In genomic region chr10:95408931-95409873, GRCh38 we compare ENCODE assay signal across 13 cellular contexts.
A peak's percentile ranks its signal among the peaks of the same experiment; 100 is the strongest.
DNase-seq lines count a peak whose midpoint lies in the region; ATAC-seq and TF ChIP-seq lines count a peak whose summit lies in the region.
"Had no signal": no experiment of that assay in that cellular context is flagged by ENCODE, and none has a peak within 500 bp of the region (broad histone marks: within the 10 kb centered on the region; RNA-seq: fewer than 3 reads in every experiment).

No MANE protein-coding gene starts in this region.

- no peaks in the 10 kb centered on the region for H3K9me3 Mint-ChIP-seq in endothelial cell (ENCODE audit: unreplicated experiment)
- H3K9me3 Mint-ChIP-seq: activated T-helper 2 cell treated with anti-CD3 and anti-CD28 coated beads, Interferon-gamma antibody, Interleukin-2, Interleukin-4, amounts not matched to agents 10 μg/mL and 5 μg/mL and 100 μg/mL, durations not matched to agents 14 hours and 24 hours and 36 hours; naive thymus-derived CD8-positive, alpha-beta T cell had no signal

- DNase-seq in RWPE2 (ENCODE audit: low spot score) = no peak
- no peak for DNase-seq in esophagus squamous epithelium (lab: John Stamatoyannopoulos, UW)
- no peak for DNase-seq in upper lobe of left lung
- DNase-seq in GM10248 (ENCODE audit: extremely low spot score) = no peak
- no peak for DNase-seq in endothelial cell (ENCODE audit: low spot score)
- DNase-seq: activated CD4-positive, alpha-beta T cell treated with anti-CD3 and anti-CD28 coated beads for 36 hours; naive thymus-derived CD8-positive, alpha-beta T cell; NCI-H1105 treated with DMSO at 0.1 percent for 48 hours; NCI-H748 treated with DMSO at 0.1 percent for 48 hours had no signal

- CTCF ChIA-PET in GM10248 (lab: Yijun Ruan, JAX) = interaction anchor here (2.1 kb wide), 1 partner anchor 14 kb away, joined by 5 read pairs; no protein-coding TSS in a partner anchor

- intact Hi-C loops in esophagus squamous epithelium (cut with DNase I) = no loop called here

- POLR2A ChIA-PET in GM10248 (lab: Yijun Ruan, JAX) = interaction anchor here (0.7 kb wide), 1 partner anchor 663 kb away, joined by 17 read pairs; no protein-coding TSS in a partner anchor

- peaks cover 31% of the 10 kb centered on the region for H3K36me3 Mint-ChIP-seq in endothelial cell (ENCODE audit: low read depth, unreplicated experiment)
- H3K36me3 Mint-ChIP-seq: naive thymus-derived CD8-positive, alpha-beta T cell had no signal

- TF ChIP-seq POLR2A in esophagus squamous epithelium (IDR thresholded peaks at IDR 0.05) (no peak), upper lobe of left lung (IDR thresholded peaks at IDR 0.05) (no peak)

- peak in 2 of 4 donors; percentile 14 to 66 for TF ChIP-seq EP300 in upper lobe of left lung (IDR thresholded peaks at IDR 0.05)

- H3K36me3 ChIP-seq in RWPE2 (ENCODE audit: low read depth) (no peaks in the 10 kb centered on the region), esophagus squamous epithelium (peaks cover 0 to 10% (median 0%) of the 10 kb centered on the region in 3 donors), neuron (ENCODE audit: insufficient read depth, low read length) (no peaks in the 10 kb centered on the region), upper lobe of left lung (peaks cover 2 to 40% (median 3%) of the 10 kb centered on the region in 4 donors)

- H3K27ac ChIP-seq in RWPE2 (ENCODE audit: poor library complexity, severe bottlenecking) (peak overlapping the region; percentile 23), esophagus squamous epithelium (peak overlapping the region; percentile 68 to 90 (median 78)), upper lobe of left lung (peak overlapping the region; percentile 50 to 71 (median 65))
- H3K27ac ChIP-seq: SK-N-MC had no signal

- TF ChIP-seq CTCF in RWPE2 (IDR thresholded peaks at IDR 0.05; ENCODE audit: poor library complexity, severe bottlenecking) (no peak), esophagus squamous epithelium (IDR thresholded peaks at IDR 0.05) (no peak), upper lobe of left lung (IDR thresholded peaks at IDR 0.05) (no peak), GM10248 (IDR thresholded peaks at IDR 0.05; ENCODE audit: control extremely low read depth, extremely low read depth, low read depth, missing control alignments) (no peak), endothelial cell (IDR thresholded peaks at IDR 0.05; ENCODE audit: unreplicated experiment) (no peak)

- peaks cover 28% of the 10 kb centered on the region for H3K4me1 Mint-ChIP-seq in endothelial cell (ENCODE audit: unreplicated experiment)
- H3K4me1 Mint-ChIP-seq: activated CD4-positive, alpha-beta T cell treated with anti-CD3 and anti-CD28 coated beads for 36 hours; naive thymus-derived CD8-positive, alpha-beta T cell had no signal

- 23 to 30% methylated on average over 3 of the region's 3 CpGs for WGBS in esophagus squamous epithelium, 2 donors
- WGBS in upper lobe of left lung, 2 donors = 50 to 62% methylated on average over 3 of the region's 3 CpGs

- H3K27me3 Mint-ChIP-seq in endothelial cell (ENCODE audit: unreplicated experiment) = peaks cover 5% of the 10 kb centered on the region

- H3K27me3 ChIP-seq in RWPE2 (ENCODE audit: insufficient read depth, poor library complexity, severe bottlenecking) (no peaks in the 10 kb centered on the region), esophagus squamous epithelium (no peaks in the 10 kb centered on the region), neuron (ENCODE audit: insufficient read depth, low read length) (no peaks in the 10 kb centered on the region), upper lobe of left lung (no peaks in the 10 kb centered on the region)

- no peak overlapping the region for H3K27ac Mint-ChIP-seq in endothelial cell (ENCODE audit: unreplicated experiment)
- H3K27ac Mint-ChIP-seq: activated T-helper 2 cell treated with anti-CD3 and anti-CD28 coated beads, Interferon-gamma antibody, Interleukin-2, Interleukin-4, amounts not matched to agents 10 μg/mL and 5 μg/mL and 100 μg/mL, durations not matched to agents 14 hours and 24 hours and 36 hours; naive thymus-derived CD8-positive, alpha-beta T cell had no signal

- H3K4me3 ChIP-seq in RWPE2 (ENCODE audit: severe bottlenecking) (no peak overlapping the region), esophagus squamous epithelium (no peak overlapping the region), neuron (ENCODE audit: low read length) (peak overlapping the region; percentile 15), upper lobe of left lung (no peak overlapping the region)
- H3K4me3 ChIP-seq: SK-N-MC had no signal

- H3K9me3 ChIP-seq in RWPE2 (ENCODE audit: severe bottlenecking) = no peaks in the 10 kb centered on the region
- H3K9me3 ChIP-seq in esophagus squamous epithelium = no peaks in the 10 kb centered on the region
- no peaks in the 10 kb centered on the region for H3K9me3 ChIP-seq in neuron (ENCODE audit: low read length)
- no peaks in the 10 kb centered on the region for H3K9me3 ChIP-seq in upper lobe of left lung

- no peak for ATAC-seq in RWPE2 (ENCODE audit: low read depth)
- ATAC-seq in upper lobe of left lung (ENCODE audit: low FRiP score in 2 of 2) = peak in 1 of 2 donors; percentile 27
- ATAC-seq in GM19397 (IDR thresholded peaks at IDR 0.05; ENCODE audit: unreplicated experiment) = no peak
- ATAC-seq: activated CD4-positive, alpha-beta T cell treated with anti-CD3 and anti-CD28 coated beads for 36 hours; naive thymus-derived CD8-positive, alpha-beta T cell had no signal

- peak overlapping the region; percentile 89 for H2AFZ ChIP-seq in neuron (ENCODE audit: low read depth, low read length)

- peaks cover 7% of the 10 kb centered on the region for H3K4me1 ChIP-seq in RWPE2 (ENCODE audit: insufficient read depth, poor library complexity, severe bottlenecking)
- peaks cover 13 to 68% (median 33%) of the 10 kb centered on the region in 3 donors for H3K4me1 ChIP-seq in esophagus squamous epithelium
- H3K4me1 ChIP-seq in neuron (ENCODE audit: insufficient read depth, low read length) = peaks cover 33% of the 10 kb centered on the region
- peaks cover 21 to 38% (median 28%) of the 10 kb centered on the region in 4 donors for H3K4me1 ChIP-seq in upper lobe of left lung

- H3K4me3 Mint-ChIP-seq in endothelial cell (ENCODE audit: unreplicated experiment) = no peak overlapping the region
- H3K4me3 Mint-ChIP-seq: activated CD4-positive, alpha-beta T cell treated with anti-CD3 and anti-CD28 coated beads for 36 hours; naive thymus-derived CD8-positive, alpha-beta T cell had no signal

Comparison
In these comparisons a context has a peak if more than half of its experiments do, and no peak if none do; other contexts are left out.
1. H3K27ac ChIP-seq: peak in every context shown above with its lines; median percentile 78 in esophagus squamous epithelium; 65 in upper lobe of left lung; 23 in RWPE2.